In the genomic region with DNA sequence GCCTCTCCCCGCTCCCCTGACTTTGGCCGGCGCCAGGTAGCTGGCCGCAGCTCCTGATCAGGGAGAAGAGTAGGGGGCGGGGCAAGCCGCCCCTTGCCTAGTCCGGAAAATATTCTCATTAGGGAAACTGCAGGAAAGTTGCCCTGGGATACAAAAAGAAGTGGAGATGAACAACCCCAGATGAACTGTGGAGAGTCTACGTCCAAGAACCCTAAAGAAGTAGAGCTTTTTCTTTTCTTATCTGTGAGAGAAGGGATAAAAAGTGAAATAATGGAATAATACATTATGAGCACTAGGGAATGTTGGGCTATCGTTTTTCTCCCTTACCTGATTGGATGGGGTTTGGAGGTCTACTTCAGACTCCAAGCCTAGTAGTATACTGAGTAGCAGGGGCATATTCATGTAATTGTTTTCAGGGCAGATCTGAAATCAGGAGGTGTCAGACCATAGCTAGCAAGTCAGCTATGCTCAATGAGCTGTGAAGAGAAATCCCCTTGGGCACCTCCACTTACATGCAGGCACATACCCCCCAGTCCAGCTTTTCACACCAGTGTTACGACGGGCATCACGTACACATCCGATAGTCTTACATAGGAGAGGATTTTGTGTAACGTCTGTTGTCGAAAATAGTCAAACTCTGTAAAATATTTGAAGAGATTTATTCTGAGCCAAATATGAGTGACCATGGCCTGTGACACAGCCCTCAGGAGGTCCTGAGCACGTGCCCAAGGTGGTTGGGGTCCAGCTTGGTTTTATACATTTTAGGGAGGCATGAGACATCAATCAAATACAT, we compare ENCODE assay signal across 8 cellular contexts. TPM values are rescaled to one million over a fixed set of nuclear protein-coding genes. Genes with fewer than 3 reads are reported as not detected.
DNase-seq lines count a peak whose midpoint lies in the region; ATAC-seq and TF ChIP-seq lines count a peak whose summit lies in the region.

No MANE protein-coding gene starts in this region.

- DNase-seq in Caco-2 (no peak), NCI-H146 (lab: John Stamatoyannopoulos, UW) (peak; percentile 33), coronary artery (ENCODE audit: low spot score) (no peak), natural killer cell (no peak), T1000 (lab: John Stamatoyannopoulos, UW) (no peak), NCI-H1417 treated with DMSO at 0.1 percent for 48 hours (lab: John Stamatoyannopoulos, UW) (no peak), ecto neural progenitor cell (ENCODE audit: low spot score) (no peak)

- TF ChIP-seq CTCF in Caco-2 (IDR thresholded peaks at IDR 0.05; ENCODE audit: insufficient read depth in 1 of 2, low read depth in 1 of 2, low read length in 1 of 2, severe bottlenecking in 1 of 2, unreplicated experiment in 1 of 2) (no peak), coronary artery (IDR thresholded peaks at IDR 0.05) (no peak), natural killer cell (IDR thresholded peaks at IDR 0.05) (no peak)

- H3K36me3 Mint-ChIP-seq in Caco-2 (ENCODE audit: insufficient read depth, unreplicated experiment) (no peaks in the 10 kb centered on the region), natural killer cell (peaks cover 8% of the 10 kb centered on the region)

- peak overlapping the region; percentile 68 for H3K4me3 ChIP-seq in Caco-2 (ENCODE audit: low read depth, low read length)
- peak overlapping the region; percentile 96 for H3K4me3 ChIP-seq in coronary artery

- H3K9me3 Mint-ChIP-seq in Caco-2 (ENCODE audit: unreplicated experiment) (no peaks in the 10 kb centered on the region), natural killer cell (no peaks in the 10 kb centered on the region)

- H3K27me3 Mint-ChIP-seq in Caco-2 (ENCODE audit: insufficient read depth, unreplicated experiment), result peaks cover 2% of the 10 kb centered on the region
- no peaks in the 10 kb centered on the region for H3K27me3 Mint-ChIP-seq in natural killer cell (ENCODE audit: low read depth in 2 of 2)

- H3K27ac Mint-ChIP-seq in Caco-2 (ENCODE audit: unreplicated experiment) (no peak overlapping the region), natural killer cell (no peak overlapping the region)

- TSS peak; percentile 73 for BruUV-seq in Caco-2 (replicated peaks; lab: Mats Ljungman, UMichigan)

- CTCF ChIA-PET in Caco-2 (lab: Charles Lee), result interaction anchor here (0.6 to 0.7 kb wide), 2 partner anchors 103 to 228 kb away, joined by 3 read pairs; no protein-coding TSS in a partner anchor

- ATAC-seq in GM19328 (IDR thresholded peaks at IDR 0.05; ENCODE audit: unreplicated experiment), result peak; percentile 5
- peak in 2 of 3 donors; percentile 2 to 5 for ATAC-seq in natural killer cell

- no peaks in the 10 kb centered on the region for H3K27me3 ChIP-seq in Caco-2 (replicated peaks; ENCODE audit: control insufficient read depth, insufficient read depth, low read length)

- H3K36me3 ChIP-seq in Caco-2 (ENCODE audit: control insufficient read depth, insufficient read depth, low read length), result no peaks in the 10 kb centered on the region

- POLR2A ChIA-PET in Caco-2 (lab: Charles Lee), result no interaction called here

- H3K9me3 ChIP-seq in Caco-2, result no peaks in the 10 kb centered on the region

- 0 out of 2 replicates have a peak, but pooled peaks cover 7% of the 10 kb centered on the region for H3K4me1 ChIP-seq in Caco-2

- H3K4me1 Mint-ChIP-seq in Caco-2 (ENCODE audit: low read depth, unreplicated experiment) (no peaks in the 10 kb centered on the region), natural killer cell (peaks cover 10 to 11% of the 10 kb centered on the region in 2 donors)

- H3K4me3 Mint-ChIP-seq in Caco-2 (ENCODE audit: unreplicated experiment) (no peak overlapping the region), natural killer cell (peak overlapping the region; percentile 85)

- intact Hi-C loops in Caco-2 (cut with micrococcal nuclease; ENCODE audit: unreplicated experiment), result loop anchor here (2.0 to 10.0 kb wide), 5 partner anchors 76 to 711 kb away; no protein-coding TSS in a partner anchor
- intact Hi-C loops in natural killer cell (cut with micrococcal nuclease), result loop anchor here (2.0 to 10.0 kb wide), 2 partner anchors 17 to 221 kb away; no protein-coding TSS in a partner anchor

- peak overlapping the region; percentile 97 to 100 for H3K27ac ChIP-seq in coronary artery

RNA-seq across cellular contexts. Expression of gene DUSP10, which starts 1.7 kb away (rescaled TPM):
- total RNA-seq in Caco-2 (2022) (2.0 and 2.1 TPM in 2 replicates), natural killer cell (100 to 1,000 TPM; 109 to 231 (median 210) TPM)

Comparison
In these comparisons a context has a peak if more than half of its experiments do, and no peak if none do; other contexts are left out.
1. RNA of gene DUSP10, which starts 1.7 kb away (total RNA-seq): 109 to 231 TPM in natural killer cell; 2.0 to 2.1 TPM in Caco-2; every median in the first group is over 10 times any median in the second.